ENCODE assay signal across 11 cellular contexts in genomic region chr7:111266613-111267012, GRCh38.
DNase-seq lines count a peak whose midpoint lies in the region; ATAC-seq and TF ChIP-seq lines count a peak whose summit lies in the region.
"Had no signal": no experiment of that assay in that cellular context is flagged by ENCODE, and none has a peak within 500 bp of the region (broad histone marks: within the 10 kb centered on the region; RNA-seq: fewer than 3 reads in every experiment).

No MANE protein-coding gene starts in this region.

- no peaks in the 10 kb centered on the region for H3K36me3 Mint-ChIP-seq in chondrocyte (ENCODE audit: low read depth)

- no peaks in the 10 kb centered on the region for H3K27me3 ChIP-seq in upper lobe of right lung

- peak; percentile 10 for DNase-seq in HFF-Myc (ENCODE audit: extremely low read depth, low read depth)
- no peak for DNase-seq in chondrocyte (ENCODE audit: low spot score)
- DNase-seq in left kidney (ENCODE audit: low read depth, low spot score), result peak; percentile 1
- DNase-seq in upper lobe of right lung, result no peak
- no peak for DNase-seq in OCI-LY7 (ENCODE audit: low spot score)
- no peak for DNase-seq in NCI-H1694 (lab: John Stamatoyannopoulos, UW)
- DNase-seq: DMS153; left ventricle myocardium superior; NCI-H187; stimulated activated CD4-positive, alpha-beta T cell treated with anti-CD3 and anti-CD28 coated beads, Interleukin-2, amount 100 ng/mL, for 48 hours had no signal

- H3K36me3 ChIP-seq in upper lobe of right lung (no peaks in the 10 kb centered on the region), OCI-LY7 (ENCODE audit: insufficient read depth, low read length) (no peaks in the 10 kb centered on the region)

- peaks cover 54% of the 10 kb centered on the region for H3K4me1 Mint-ChIP-seq in chondrocyte (ENCODE audit: low read depth)

- no peak overlapping the region for H3K4me3 Mint-ChIP-seq in chondrocyte (ENCODE audit: unreplicated experiment)

- no peaks in the 10 kb centered on the region for H4K20me1 ChIP-seq in OCI-LY7 (ENCODE audit: insufficient read depth, low read length)

- H3K9me3 Mint-ChIP-seq in chondrocyte (ENCODE audit: low read depth), result no peaks in the 10 kb centered on the region

- H3K4me1 ChIP-seq in upper lobe of right lung (peaks cover 8% of the 10 kb centered on the region), OCI-LY7 (ENCODE audit: insufficient read depth, low read length, poor library complexity, severe bottlenecking) (no peaks in the 10 kb centered on the region)

- no peaks in the 10 kb centered on the region for H3K9me3 ChIP-seq in upper lobe of right lung
- H3K9me3 ChIP-seq in OCI-LY7 (ENCODE audit: low read length), result no peaks in the 10 kb centered on the region

- H3K4me3 ChIP-seq in HFF-Myc (replicated peaks; ENCODE audit: low read depth, low read length), result no peak overlapping the region
- H3K4me3 ChIP-seq in upper lobe of right lung, result no peak overlapping the region
- no peak overlapping the region for H3K4me3 ChIP-seq in OCI-LY7 (ENCODE audit: low read depth, low read length, poor library complexity, severe bottlenecking)

- POLR2A ChIA-PET in OCI-LY7 (lab: Charles Lee), result interaction anchor here (0.6 kb wide), 1 partner anchor 18 kb away, joined by 3 read pairs; no protein-coding TSS in a partner anchor

- H3K27me3 Mint-ChIP-seq in chondrocyte (ENCODE audit: low read depth), result no peaks in the 10 kb centered on the region

- no peaks in the 10 kb centered on the region for H3K9me2 ChIP-seq in OCI-LY7 (ENCODE audit: insufficient read depth, low read length)

- no TSS peak for BruUV-seq in OCI-LY7 (replicated peaks; lab: Mats Ljungman, UMichigan)

- CTCF ChIA-PET in OCI-LY7 (lab: Charles Lee; ENCODE audit: unreplicated experiment), result no interaction called here

- H2AFZ ChIP-seq in OCI-LY7 (ENCODE audit: low read length), result no peak overlapping the region

- ATAC-seq in upper lobe of right lung (peak; percentile 85), GM21526 (IDR thresholded peaks at IDR 0.05; ENCODE audit: low FRiP score, unreplicated experiment) (no peak)
- ATAC-seq: left ventricle myocardium superior had no signal

- H3K79me2 ChIP-seq in OCI-LY7 (ENCODE audit: insufficient read depth, low read depth, low read length), result no peaks in the 10 kb centered on the region

- H3K27ac ChIP-seq in upper lobe of right lung (peak overlapping the region; percentile 61), OCI-LY7 (ENCODE audit: low read depth, low read length, poor library complexity, severe bottlenecking) (no peak overlapping the region)

- TF ChIP-seq CTCF in HFF-Myc (IDR thresholded peaks at IDR 0.05; ENCODE audit: low read depth, low read length, missing control alignments), result no peak
- no peak for TF ChIP-seq CTCF in chondrocyte (IDR thresholded peaks at IDR 0.05)
- TF ChIP-seq CTCF in upper lobe of right lung (IDR thresholded peaks at IDR 0.05), result no peak
- no peak for TF ChIP-seq CTCF in OCI-LY7 (conservative IDR thresholded peaks at IDR 0.05; ENCODE audit: low read length)

- no peak overlapping the region for H3K4me2 ChIP-seq in OCI-LY7 (ENCODE audit: low read length)

- intact Hi-C loops in upper lobe of right lung (cut with DNase I) (no loop called here), OCI-LY7 (cut with micrococcal nuclease; ENCODE audit: unreplicated experiment) (no loop called here)

- peak overlapping the region; percentile 46 for H3K27ac Mint-ChIP-seq in chondrocyte (ENCODE audit: unreplicated experiment)

Comparison
In these comparisons a context has a peak if more than half of its experiments do, and no peak if none do; other contexts are left out.
1. DNase-seq: peak in HFF-Myc (single experiment) and left kidney (single experiment); none in chondrocyte (single experiment), upper lobe of right lung (single experiment), OCI-LY7 (single experiment) and NCI-H1694 (single experiment).